ENCODE assay signal across 29 cellular contexts in genomic region chr4:3413217-3413671, GRCh38. TPM values are rescaled to one million over a fixed set of nuclear protein-coding genes. Genes with fewer than 3 reads are reported as not detected.
DNase-seq lines count a peak whose midpoint lies in the region; ATAC-seq and TF ChIP-seq lines count a peak whose summit lies in the region.
"Had no signal": no experiment of that assay in that cellular context is flagged by ENCODE, and none has a peak within 500 bp of the region (broad histone marks: within the 10 kb centered on the region; RNA-seq: fewer than 3 reads in every experiment).

No MANE protein-coding gene starts in this region.

- WGBS in ovary, 3 donors, result 92 to 96% (median 93%) methylated on average over 29 of the region's 29 CpGs

- CTCF ChIA-PET in CD8-positive, alpha-beta T cell (lab: Charles Lee), result interaction anchor here (0.8 to 1.2 kb wide), 2 partner anchors 10 to 67 kb away, joined by 3 to 4 read pairs; no protein-coding TSS in a partner anchor

- H3K9ac ChIP-seq in BLaER1 treated with 17β-estradiol and CSF1 and Interleukin-3, amounts not matched to agents 10 nM and 100 nM, result peak overlapping the region in 4 of 11 experiments; percentile 18 to 44 (median 36); a peak in 4 of 22 replicates
- H3K9ac ChIP-seq in OCI-LY3 (ENCODE audit: low read length), result peak overlapping the region; percentile 4; the same call in 1 of the 2 replicates
- H3K9ac ChIP-seq: neural progenitor cell had no signal

- H3K36me3 ChIP-seq in BLaER1 treated with 17β-estradiol and CSF1 and Interleukin-3, amounts not matched to agents 10 nM and 100 nM, result peaks cover 29 to 34% (median 31%) of the 10 kb centered on the region in 11 experiments
- H3K36me3 ChIP-seq in OCI-LY3 (replicated peaks; ENCODE audit: low read depth, low read length) (peaks cover 37% of the 10 kb centered on the region), ovary (no peaks in the 10 kb centered on the region)
- no peaks in the 10 kb centered on the region for H3K36me3 ChIP-seq in CD8-positive, alpha-beta T cell (ENCODE audit: insufficient read depth, low read length)
- H3K36me3 ChIP-seq: colonic mucosa, neural progenitor cell had no signal

- H3K27ac Mint-ChIP-seq in glutamatergic neuron (ENCODE audit: unreplicated experiment), result no peak overlapping the region
- H3K27ac Mint-ChIP-seq in CD8-positive, alpha-beta T cell, result no peak overlapping the region
- H3K27ac Mint-ChIP-seq: activated CD8-positive, alpha-beta T cell treated with anti-CD3 and anti-CD28 coated beads for 36 hours; activated naive CD4-positive, alpha-beta T cell treated with anti-CD3 and anti-CD28 coated beads, Interleukin-2, amount 50 U/mL, for 72 hours had no signal

- H3K4me2 ChIP-seq in BLaER1 treated with 17β-estradiol and CSF1 and Interleukin-3, amounts not matched to agents 10 nM and 100 nM, result peak overlapping the region; percentile 77 to 96 (median 90); a peak in 21 of 22 replicates
- H3K4me2 ChIP-seq in OCI-LY3 (ENCODE audit: low read length), result peak overlapping the region; percentile 60
- H3K4me2 ChIP-seq: neural progenitor cell had no signal

- DNase-seq in glutamatergic neuron (peak; percentile 23), ovary (peak in 4 of 5 donors; percentile 14 to 38 (median 25))
- DNase-seq in CD8-positive, alpha-beta T cell, result no peak
- no peak for DNase-seq in activated CD4-positive, alpha-beta T cell treated with anti-CD3 and anti-CD28 coated beads, Interleukin-2, amount 50 U/mL, for 48 hours
- DNase-seq: activated CD8-positive, alpha-beta T cell treated with anti-CD3 and anti-CD28 coated beads for 36 hours; colonic mucosa; DMS53; effector memory CD4-positive, alpha-beta T cell; mammary epithelial cell; NCI-H1048; NCI-H2107; SHP77 treated with DMSO at 0.1 percent for 48 hours; stimulated activated CD4-positive, alpha-beta T cell treated with anti-CD3 and anti-CD28 coated beads, Interleukin-4, amount 100 ng/mL, for 1 hour had no signal

- intact Hi-C loops in ovary (cut with DNase I), result no loop called here
- intact Hi-C loops in CD8-positive, alpha-beta T cell (cut with DNase I, micrococcal nuclease), result no loop called here

- H3K4me1 ChIP-seq in BLaER1 treated with 17β-estradiol and CSF1 and Interleukin-3, amounts not matched to agents 10 nM and 100 nM, result peaks cover 44 to 92% (median 84%) of the 10 kb centered on the region in 10 experiments
- H3K4me1 ChIP-seq in OCI-LY3 (ENCODE audit: low read length) (peaks cover 30% of the 10 kb centered on the region), ovary (ENCODE audit: insufficient read depth) (peaks cover 10% of the 10 kb centered on the region)
- no peaks in the 10 kb centered on the region for H3K4me1 ChIP-seq in CD8-positive, alpha-beta T cell (ENCODE audit: insufficient read depth, low read length)
- H3K4me1 ChIP-seq: Caco-2, colonic mucosa had no signal

- TF ChIP-seq CTCF in OCI-LY3 (IDR thresholded peaks at IDR 0.05; ENCODE audit: low read depth, low read length) (no peak), glutamatergic neuron (IDR thresholded peaks at IDR 0.05; ENCODE audit: partially characterized antibody, unreplicated experiment) (no peak), ovary (IDR thresholded peaks at IDR 0.05) (no peak)
- TF ChIP-seq CTCF in CD8-positive, alpha-beta T cell (IDR thresholded peaks at IDR 0.05), result no peak

- peaks cover 4% of the 10 kb centered on the region for H3K27me3 Mint-ChIP-seq in glutamatergic neuron (ENCODE audit: unreplicated experiment)
- H3K27me3 Mint-ChIP-seq in CD8-positive, alpha-beta T cell (ENCODE audit: low read depth), result no peaks in the 10 kb centered on the region
- H3K27me3 Mint-ChIP-seq: activated CD8-positive, alpha-beta T cell treated with anti-CD3 and anti-CD28 coated beads for 36 hours had no signal

- no peaks in the 10 kb centered on the region for H3K9me3 ChIP-seq in BLaER1 treated with 17β-estradiol and CSF1 and Interleukin-3, amounts not matched to agents 10 nM and 100 nM (replicated peaks in 1 of 11)
- no peaks in the 10 kb centered on the region for H3K9me3 ChIP-seq in OCI-LY3 (ENCODE audit: insufficient read depth, low read length)
- no peaks in the 10 kb centered on the region for H3K9me3 ChIP-seq in ovary
- H3K9me3 ChIP-seq in CD8-positive, alpha-beta T cell (ENCODE audit: low read length), result no peaks in the 10 kb centered on the region
- H3K9me3 ChIP-seq: Caco-2, colonic mucosa, tibial nerve had no signal

- peaks cover 0 to 8% (median 0%) of the 10 kb centered on the region in 11 experiments; a peak in 2 of 22 replicates for H3K27me3 ChIP-seq in BLaER1 treated with 17β-estradiol and CSF1 and Interleukin-3, amounts not matched to agents 10 nM and 100 nM
- no peaks in the 10 kb centered on the region for H3K27me3 ChIP-seq in OCI-LY3 (ENCODE audit: low read depth, low read length)
- no peaks in the 10 kb centered on the region for H3K27me3 ChIP-seq in ovary
- H3K27me3 ChIP-seq in CD8-positive, alpha-beta T cell (ENCODE audit: insufficient read depth, low read length), result no peaks in the 10 kb centered on the region
- H3K27me3 ChIP-seq: colonic mucosa, neural progenitor cell, tibial nerve had no signal

- peaks cover 56 to 99% (median 85%) of the 10 kb centered on the region in 11 experiments; a peak in 21 of 22 replicates for H4K20me1 ChIP-seq in BLaER1 treated with 17β-estradiol and CSF1 and Interleukin-3, amounts not matched to agents 10 nM and 100 nM
- peaks cover 8% of the 10 kb centered on the region; the same call in 1 of the 2 replicates for H4K20me1 ChIP-seq in OCI-LY3 (ENCODE audit: insufficient read depth, low read length)

- no peaks in the 10 kb centered on the region for H3K36me3 Mint-ChIP-seq in glutamatergic neuron (ENCODE audit: unreplicated experiment)
- H3K36me3 Mint-ChIP-seq in CD8-positive, alpha-beta T cell, result peaks cover 5% of the 10 kb centered on the region
- H3K36me3 Mint-ChIP-seq: activated naive CD4-positive, alpha-beta T cell treated with anti-CD3 and anti-CD28 coated beads, Interleukin-2, amount 50 U/mL, for 72 hours had no signal

- no peak overlapping the region for H3K4me3 Mint-ChIP-seq in glutamatergic neuron (ENCODE audit: unreplicated experiment)
- H3K4me3 Mint-ChIP-seq in CD8-positive, alpha-beta T cell, result no peak overlapping the region
- H3K4me3 Mint-ChIP-seq: activated CD8-positive, alpha-beta T cell treated with anti-CD3 and anti-CD28 coated beads for 36 hours; neural progenitor cell had no signal

- POLR2A ChIA-PET in CD8-positive, alpha-beta T cell (lab: Charles Lee), result no interaction called here

- no peak for TF ChIP-seq POLR2A in ovary (IDR thresholded peaks at IDR 0.05)

- no peak for ATAC-seq in CD8-positive, alpha-beta T cell
- ATAC-seq in HG02610 (IDR thresholded peaks at IDR 0.05; ENCODE audit: unreplicated experiment), result no peak
- ATAC-seq in HG03095 (IDR thresholded peaks at IDR 0.05; ENCODE audit: unreplicated experiment), result no peak
- ATAC-seq: activated CD8-positive, alpha-beta T cell treated with anti-CD3 and anti-CD28 coated beads for 36 hours; activated naive CD4-positive, alpha-beta T cell treated with anti-CD3 and anti-CD28 coated beads, Interleukin-2, amount 50 U/mL, for 72 hours; right cardiac atrium had no signal

- no peak for TF ChIP-seq EP300 in ovary (IDR thresholded peaks at IDR 0.05)

- H3K4me1 Mint-ChIP-seq in glutamatergic neuron (ENCODE audit: low read depth, unreplicated experiment), result peaks cover 25% of the 10 kb centered on the region
- H3K4me1 Mint-ChIP-seq in CD8-positive, alpha-beta T cell (ENCODE audit: low read depth), result no peaks in the 10 kb centered on the region

- peak overlapping the region in 4 of 11 experiments; percentile 16 to 65 (median 60); a peak in 2 of 22 replicates for H3K27ac ChIP-seq in BLaER1 treated with 17β-estradiol and CSF1 and Interleukin-3, amounts not matched to agents 10 nM and 100 nM
- H3K27ac ChIP-seq in OCI-LY3 (ENCODE audit: low read length) (peak overlapping the region; percentile 56), ovary (no peak overlapping the region)
- no peak overlapping the region for H3K27ac ChIP-seq in CD8-positive, alpha-beta T cell (ENCODE audit: low read depth, low read length)
- H3K27ac ChIP-seq: colonic mucosa had no signal

- H3K9me3 Mint-ChIP-seq in glutamatergic neuron (ENCODE audit: unreplicated experiment), result peaks cover 10% of the 10 kb centered on the region
- no peaks in the 10 kb centered on the region for H3K9me3 Mint-ChIP-seq in CD8-positive, alpha-beta T cell
- H3K9me3 Mint-ChIP-seq: activated CD8-positive, alpha-beta T cell treated with anti-CD3 and anti-CD28 coated beads for 36 hours; activated naive CD4-positive, alpha-beta T cell treated with anti-CD3 and anti-CD28 coated beads, Interleukin-2, amount 50 U/mL, for 72 hours; neural progenitor cell had no signal

- H3K4me3 ChIP-seq in BLaER1 treated with 17β-estradiol and CSF1 and Interleukin-3, amounts not matched to agents 10 nM and 100 nM, result peak overlapping the region in 1 of 10 experiments; percentile 19; a peak in 2 of 20 replicates
- H3K4me3 ChIP-seq in OCI-LY3 (ENCODE audit: low read length) (peak overlapping the region; percentile 39), ovary (no peak overlapping the region)
- H3K4me3 ChIP-seq in CD8-positive, alpha-beta T cell (ENCODE audit: low read depth, low read length), result no peak overlapping the region
- H3K4me3 ChIP-seq: colonic mucosa, neural progenitor cell, tibial nerve had no signal

- peaks cover 40% of the 10 kb centered on the region for H3K79me2 ChIP-seq in OCI-LY3 (ENCODE audit: low read length)

- H2AFZ ChIP-seq in OCI-LY3 (ENCODE audit: low read depth, low read length), result no peak overlapping the region
- H2AFZ ChIP-seq: neural progenitor cell had no signal

RNA-seq across cellular contexts. Expression of gene HGFAC, which starts 28.5 kb away (rescaled TPM):
- total RNA-seq in glutamatergic neuron (ENCODE audit: unreplicated experiment) (9.4 TPM), ovary (1 to 10 TPM in 1 of 7 donors, under 1 TPM in 5, not detected in 1; 0.15 to 2.1 (median 0.47) TPM)
- polyA plus RNA-seq in ovary, result 1 to 10 TPM in 1 of 2 donors, not detected in 1; 1.1 TPM
- total RNA-seq in CD8-positive, alpha-beta T cell, result not detected
- total RNA-seq: activated CD8-positive, alpha-beta T cell treated with anti-CD3 and anti-CD28 coated beads for 36 hours; activated naive CD4-positive, alpha-beta T cell treated with anti-CD3 and anti-CD28 coated beads, Interleukin-2, amount 50 U/mL, for 72 hours; bronchial epithelial cell; epithelial cell of proximal tubule; HT-29; mammary epithelial cell; T-helper 2 cell treated with Interferon-gamma antibody and Interleukin-4, amounts not matched to agents 100 ng/mL and 5 ng/mL, for 36 hours; tibial nerve had no signal
- polyA plus RNA-seq: AG04450, BJ, keratinocyte, mammary epithelial cell had no signal

RNA-seq across cellular contexts. Expression of gene DOK7, which starts 49.9 kb away (rescaled TPM):
- 5.1 TPM for total RNA-seq in glutamatergic neuron (ENCODE audit: unreplicated experiment)
- total RNA-seq in ovary, result 10 to 100 TPM in 2 of 7 donors, 1 to 10 TPM in 2, under 1 TPM in 1, not detected in 2; 0.24 to 33.4 (median 2.5) TPM
- under 1 TPM in 1 of 2 donors, not detected in 1; 0.19 TPM for polyA plus RNA-seq in ovary
- total RNA-seq in CD8-positive, alpha-beta T cell, result not detected
- total RNA-seq: activated CD8-positive, alpha-beta T cell treated with anti-CD3 and anti-CD28 coated beads for 36 hours; activated naive CD4-positive, alpha-beta T cell treated with anti-CD3 and anti-CD28 coated beads, Interleukin-2, amount 50 U/mL, for 72 hours; T-helper 2 cell treated with Interferon-gamma antibody and Interleukin-4, amounts not matched to agents 100 ng/mL and 5 ng/mL, for 36 hours had no signal
- polyA plus RNA-seq: AG04450, BJ had no signal

Comparison
In these comparisons a context has a peak if more than half of its experiments do, and no peak if none do; other contexts are left out.
1. DNase-seq: peak in glutamatergic neuron (single experiment) and ovary (4 of 5); none in CD8-positive, alpha-beta T cell (0 of 7) and activated CD4-positive, alpha-beta T cell treated with anti-CD3 and anti-CD28 coated beads, Interleukin-2, amount 50 U/mL, for 48 hours (0 of 2).